Comparison of ENCODE assay signal across 8 cellular contexts in the genomic region with DNA sequence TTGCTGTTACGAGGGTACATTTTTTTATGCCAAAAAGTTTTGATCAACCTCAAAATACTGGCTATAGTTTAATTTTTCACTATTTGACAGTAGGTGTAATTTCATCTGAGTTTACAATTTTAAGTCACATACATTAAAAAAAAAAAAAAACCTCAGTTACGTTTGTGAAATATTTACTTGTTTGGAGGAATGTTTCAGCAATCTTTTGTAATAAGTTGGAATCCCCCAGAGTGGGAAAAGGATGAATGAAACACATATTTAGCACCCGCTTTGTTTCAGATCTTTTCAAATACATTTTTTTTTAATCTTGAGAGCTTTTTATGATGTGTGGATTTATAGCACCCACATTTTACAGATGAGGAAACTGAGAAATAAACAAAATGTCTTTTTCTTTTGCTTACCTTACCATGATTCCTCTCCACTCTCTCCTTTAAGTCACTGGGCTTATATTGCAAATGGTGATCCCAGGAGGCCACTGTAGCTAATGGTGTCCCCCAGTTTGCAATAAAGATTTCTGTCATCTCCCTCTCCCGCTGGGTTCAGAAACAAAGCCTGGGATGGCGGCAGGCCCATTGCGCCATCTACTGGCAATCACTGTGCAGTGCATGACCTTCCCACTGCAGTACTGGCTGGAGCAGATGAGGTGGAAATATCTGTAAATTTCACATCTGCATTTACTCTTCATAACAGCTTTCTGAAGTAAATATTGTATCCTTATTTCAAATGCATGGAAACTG. TPM values are rescaled to one million over a fixed set of nuclear protein-coding genes. Genes with fewer than 3 reads are reported as not detected.
DNase-seq lines count a peak whose midpoint lies in the region; ATAC-seq and TF ChIP-seq lines count a peak whose summit lies in the region.

No MANE protein-coding gene starts in this region.

- no peak overlapping the region for H3K23ac ChIP-seq in IMR-90 (ENCODE audit: low read depth, low read length)

- H2AK5ac ChIP-seq in IMR-90 (ENCODE audit: low read depth, low read length) = no peak overlapping the region

- DNase-seq in IMR-90 = peak; percentile 55
- peak; percentile 58 for DNase-seq in activated naive CD4-positive, alpha-beta T cell treated with anti-CD3 and anti-CD28 coated beads, Interleukin-2, amount 50 U/mL, for 16 hours
- DNase-seq in Right ventricle myocardium inferior (ENCODE audit: missing footprints) = peak; percentile 86
- peak; percentile 91 for DNase-seq in posterior vena cava (ENCODE audit: low spot score)
- peak; percentile 70 for DNase-seq in ureter (ENCODE audit: low spot score)

- H3K18ac ChIP-seq in IMR-90 (ENCODE audit: low read depth, low read length) = no peak overlapping the region

- no peak overlapping the region for H3K4me3 ChIP-seq in GM12875 (ENCODE audit: low read depth, low read length)
- H3K4me3 ChIP-seq in IMR-90 (ENCODE audit: insufficient read depth, low read depth, low read length) = no peak overlapping the region

- H4K8ac ChIP-seq in IMR-90 (ENCODE audit: low read depth in 2 of 2, low read length in 2 of 2) = no peak overlapping the region

- no peak overlapping the region for H3K4me2 ChIP-seq in IMR-90 (ENCODE audit: low read depth, low read length)

- POLR2A ChIA-PET in IMR-90 (lab: Charles Lee; ENCODE audit: unreplicated experiment) = no interaction called here

- no peaks in the 10 kb centered on the region for H3K9me3 ChIP-seq in IMR-90 (ENCODE audit: control insufficient read depth, insufficient read depth, low read length)

- no peak overlapping the region for H2BK15ac ChIP-seq in IMR-90 (ENCODE audit: low read depth, low read length)

- H3K4ac ChIP-seq in IMR-90 (ENCODE audit: low read depth, low read length) = no peak overlapping the region

- H3K27ac ChIP-seq in 22Rv1 = no peak overlapping the region
- no peak overlapping the region for H3K27ac ChIP-seq in IMR-90 (ENCODE audit: insufficient read depth, low read length)

- peak overlapping the region; percentile 19 for H2AFZ ChIP-seq in IMR-90 (replicated peaks; ENCODE audit: low read length, poor library complexity)

- no peaks in the 10 kb centered on the region for H3K4me1 ChIP-seq in IMR-90 (ENCODE audit: control insufficient read depth, insufficient read depth, low read length)

- peaks cover 1% of the 10 kb centered on the region for H3K27me3 ChIP-seq in IMR-90 (ENCODE audit: control insufficient read depth, insufficient read depth, low read length)

- H3K9ac ChIP-seq in IMR-90 (ENCODE audit: low read depth, low read length) = no peak overlapping the region

- BruUV-seq in IMR-90 (replicated peaks; lab: Mats Ljungman, UMichigan) = no TSS peak

- WGBS in IMR-90 (ENCODE audit: extremely low coverage in 2 of 2, insufficient read length in 1 of 2), 2 experiments = 0% methylated on average over 1 of the region's 6 CpGs; no CpG with 5 or more reads in 1 of the 2 experiments

- peak; percentile 100 for ATAC-seq in IMR-90 (ENCODE audit: low read depth)
- peak; percentile 99 for ATAC-seq in SK-N-SH treated with all-trans-retinoic acid at 6 μM for 48 hours
- peak; percentile 89 for ATAC-seq in Right ventricle myocardium inferior

- no peaks in the 10 kb centered on the region for H3K36me3 ChIP-seq in IMR-90 (ENCODE audit: control insufficient read depth, insufficient read depth, low read length)

- no peaks in the 10 kb centered on the region for H3K79me1 ChIP-seq in IMR-90 (ENCODE audit: low read depth in 1 of 2, low read length in 2 of 2)

- no peak overlapping the region for H4K5ac ChIP-seq in IMR-90 (ENCODE audit: low read depth, low read length)

- CTCF ChIA-PET in IMR-90 (lab: Yijun Ruan, JAX) = interaction anchor here (0.6 to 2.5 kb wide), 9 partner anchors 9 to 187 kb away, joined by 3 to 14 read pairs (median 4); no protein-coding TSS in a partner anchor

- TF ChIP-seq RAD21 in IMR-90 (IDR thresholded peaks at IDR 0.05; ENCODE audit: low read length) = peak; percentile 82

- TF ChIP-seq CTCF in 22Rv1 (IDR thresholded peaks at IDR 0.05) = peak; percentile 99
- peak; percentile 96 for TF ChIP-seq CTCF in GM12875 (IDR thresholded peaks at IDR 0.05; ENCODE audit: borderline replicate concordance, insufficient read depth, low read depth, low read length)
- peak; percentile 97 for TF ChIP-seq CTCF in IMR-90 (conservative IDR thresholded peaks at IDR 0.05; ENCODE audit: low read depth, low read length)

- H3K9me1 ChIP-seq in IMR-90 (ENCODE audit: insufficient read depth, low read length) = no peaks in the 10 kb centered on the region

- TF ChIP-seq POLR2A in IMR-90 (IDR thresholded peaks at IDR 0.05; ENCODE audit: low read depth, low read length) = no peak

- no peak overlapping the region for H2BK5ac ChIP-seq in IMR-90 (ENCODE audit: low read depth, low read length, poor library complexity, severe bottlenecking)

- no peak overlapping the region for H2AK9ac ChIP-seq in IMR-90 (replicated peaks; ENCODE audit: low read depth, low read length, poor library complexity)

- H4K91ac ChIP-seq in IMR-90 (ENCODE audit: insufficient read depth, low read depth, low read length) = no peak overlapping the region

- H4K20me1 ChIP-seq in IMR-90 (ENCODE audit: insufficient read depth, low read length) = no peaks in the 10 kb centered on the region

- H3K14ac ChIP-seq in IMR-90 (replicated peaks; ENCODE audit: low read depth, low read length) = no peak overlapping the region

- no peak overlapping the region for H2BK120ac ChIP-seq in IMR-90 (ENCODE audit: low read depth, low read length)

- intact Hi-C loops in IMR-90 (cut with micrococcal nuclease) = loop anchor here (1.0 to 10.0 kb wide), 3 partner anchors 54 to 179 kb away; a partner anchor contains a TSS
- intact Hi-C loops in Right ventricle myocardium inferior (cut with DNase I) = loop anchor here (10.0 kb wide), 1 partner anchor 174 kb away; no protein-coding TSS in a partner anchor
- intact Hi-C loops in posterior vena cava (cut with DNase I) = loop anchor here in 1 of 2 donors (5.0 kb wide), 1 partner anchor 181 kb away; no protein-coding TSS in a partner anchor

- H2BK20ac ChIP-seq in IMR-90 (ENCODE audit: low read depth, low read length) = no peak overlapping the region

- H3K56ac ChIP-seq in IMR-90 (ENCODE audit: extremely low read depth, insufficient read depth, low read length) = no peak overlapping the region

- in situ Hi-C loops in IMR-90 (cut with MboI; ENCODE audit: low sequenced_read_pairs) = loop anchor here (5.0 kb wide), 1 partner anchor 176 kb away; no protein-coding TSS in a partner anchor

- dilution Hi-C loops in IMR-90 (cut with HindIII; ENCODE audit: low sequenced_read_pairs, unreplicated experiment) = no loop called here

TF ChIP-seq in IMR-90, 13 proteins besides CTCF, POLR2A, EP300 and RAD21:
- no peak for TF ChIP-seq CHD1 (IDR thresholded peaks at IDR 0.05; ENCODE audit: low read depth, low read length)
- TF ChIP-seq CEBPB (IDR thresholded peaks at IDR 0.05; ENCODE audit: low read depth, low read length) = peak; percentile 76
- peak; percentile 73 for TF ChIP-seq SMC3 (IDR thresholded peaks at IDR 0.05; ENCODE audit: low read depth, low read length)

TF ChIP-seq in SK-N-SH treated with all-trans-retinoic acid at 6 μM for 48 hours, 23 proteins besides CTCF, POLR2A, EP300 and RAD21 (continues in another document):
- TF ChIP-seq TCF4 (CRISPR knock-in tag; IDR thresholded peaks at IDR 0.05; ENCODE audit: borderline replicate concordance) = no peak
- TF ChIP-seq ARNTL (CRISPR knock-in tag; IDR thresholded peaks at IDR 0.05; ENCODE audit: borderline replicate concordance, low read depth) = no peak
- TF ChIP-seq SNAI2 (CRISPR knock-in tag; IDR thresholded peaks at IDR 0.05) = no peak
- no peak for TF ChIP-seq RARB (CRISPR knock-in tag; IDR thresholded peaks at IDR 0.05)
- TF ChIP-seq PPARA (CRISPR knock-in tag; IDR thresholded peaks at IDR 0.05; ENCODE audit: borderline replicate concordance) = no peak

RNA-seq across cellular contexts. Expression of a gene that starts 27.7 kb away (rescaled TPM):
- not detected in 2 replicates for total RNA-seq in IMR-90 (2012; rRNA removed)
- polyA plus RNA-seq in IMR-90 (2012; rRNA removed) = 0.94 and 1.6 TPM in 2 replicates
- polyA plus RNA-seq in IMR-90 (2012; cell fraction: cytosol; rRNA removed) = not detected in 2 replicates
- 5.6 and 9.0 TPM in 2 replicates for polyA plus RNA-seq in IMR-90 (2012; cell fraction: nucleus; rRNA removed; ENCODE audit: low replicate concordance)
- total RNA-seq in Right ventricle myocardium inferior = 4.0 TPM
- total RNA-seq in posterior vena cava = 1 to 10 TPM; 2.9 to 3.8 TPM
- total RNA-seq in ureter = 13.6 TPM

RNA-seq across cellular contexts. Expression of a gene that starts 45.1 kb away (rescaled TPM):
- total RNA-seq in IMR-90 (2012; rRNA removed) = not detected in 2 replicates
- not detected in 2 replicates for polyA plus RNA-seq in IMR-90 (2012; rRNA removed)
- not detected in 2 replicates for polyA plus RNA-seq in IMR-90 (2012; cell fraction: cytosol; rRNA removed)
- not detected in 2 replicates for polyA plus RNA-seq in IMR-90 (2012; cell fraction: nucleus; rRNA removed; ENCODE audit: low replicate concordance)
- 0.92 TPM for total RNA-seq in Right ventricle myocardium inferior
- total RNA-seq in posterior vena cava = 1 to 10 TPM; 2.3 to 2.6 TPM
- 6.1 TPM for total RNA-seq in ureter

RNA-seq across cellular contexts. Expression of a gene that starts 47.8 kb away (rescaled TPM):
- total RNA-seq in IMR-90 (2012; rRNA removed) (not detected in 2 replicates), Right ventricle myocardium inferior (not detected), posterior vena cava (not detected), ureter (not detected)
- polyA plus RNA-seq in IMR-90 (2012; rRNA removed) = not detected in 2 replicates
- not detected in 2 replicates for polyA plus RNA-seq in IMR-90 (2012; cell fraction: cytosol; rRNA removed)
- polyA plus RNA-seq in IMR-90 (2012; cell fraction: nucleus; rRNA removed; ENCODE audit: low replicate concordance) = not detected in 2 replicates

RNA-seq across cellular contexts. Expression of a gene that starts 58.8 kb away (rescaled TPM):
- total RNA-seq in IMR-90 (2012; rRNA removed) (not detected in 2 replicates), Right ventricle myocardium inferior (not detected), posterior vena cava (1 to 10 TPM; 2.0 to 2.6 TPM), ureter (0.78 TPM)
- polyA plus RNA-seq in IMR-90 (2012; rRNA removed) = not detected in 2 replicates
- not detected in 2 replicates for polyA plus RNA-seq in IMR-90 (2012; cell fraction: cytosol; rRNA removed)
- polyA plus RNA-seq in IMR-90 (2012; cell fraction: nucleus; rRNA removed; ENCODE audit: low replicate concordance) = not detected in 2 replicates
